1 cellular context compared by ENCODE assay signal in the genomic region with DNA sequence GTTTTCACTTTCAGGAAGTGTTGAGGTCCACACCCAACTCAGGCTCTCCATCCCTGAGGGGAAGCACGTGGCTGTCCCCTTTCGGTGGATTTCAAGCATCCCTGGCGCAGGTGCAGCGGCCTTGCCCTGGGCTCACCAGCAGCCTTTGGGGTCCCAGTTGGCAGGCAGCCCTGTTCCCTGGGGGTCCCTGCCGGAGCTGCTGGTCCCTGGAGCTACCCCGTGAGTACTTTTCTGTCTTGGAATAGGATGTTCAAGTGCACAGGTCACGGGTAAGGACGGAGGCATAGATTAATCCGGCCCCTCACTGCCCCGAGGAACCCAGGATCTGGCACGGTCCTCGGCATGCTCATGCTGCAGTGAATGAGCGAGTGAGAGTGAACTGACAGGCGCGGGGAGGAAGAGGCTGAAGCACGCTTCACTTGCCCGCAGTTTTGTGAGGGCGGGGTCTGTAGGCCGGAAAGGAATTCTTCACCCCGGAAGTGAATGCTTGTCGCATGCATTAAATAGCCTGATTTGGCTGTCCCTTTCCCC.
TF ChIP-seq lines count a peak whose summit lies in the region.

No MANE protein-coding gene starts in this region.

TF ChIP-seq in HepG2, 621 proteins besides CTCF, POLR2A, EP300 and RAD21 (continued from another document):
- TF ChIP-seq, protein P1, sequence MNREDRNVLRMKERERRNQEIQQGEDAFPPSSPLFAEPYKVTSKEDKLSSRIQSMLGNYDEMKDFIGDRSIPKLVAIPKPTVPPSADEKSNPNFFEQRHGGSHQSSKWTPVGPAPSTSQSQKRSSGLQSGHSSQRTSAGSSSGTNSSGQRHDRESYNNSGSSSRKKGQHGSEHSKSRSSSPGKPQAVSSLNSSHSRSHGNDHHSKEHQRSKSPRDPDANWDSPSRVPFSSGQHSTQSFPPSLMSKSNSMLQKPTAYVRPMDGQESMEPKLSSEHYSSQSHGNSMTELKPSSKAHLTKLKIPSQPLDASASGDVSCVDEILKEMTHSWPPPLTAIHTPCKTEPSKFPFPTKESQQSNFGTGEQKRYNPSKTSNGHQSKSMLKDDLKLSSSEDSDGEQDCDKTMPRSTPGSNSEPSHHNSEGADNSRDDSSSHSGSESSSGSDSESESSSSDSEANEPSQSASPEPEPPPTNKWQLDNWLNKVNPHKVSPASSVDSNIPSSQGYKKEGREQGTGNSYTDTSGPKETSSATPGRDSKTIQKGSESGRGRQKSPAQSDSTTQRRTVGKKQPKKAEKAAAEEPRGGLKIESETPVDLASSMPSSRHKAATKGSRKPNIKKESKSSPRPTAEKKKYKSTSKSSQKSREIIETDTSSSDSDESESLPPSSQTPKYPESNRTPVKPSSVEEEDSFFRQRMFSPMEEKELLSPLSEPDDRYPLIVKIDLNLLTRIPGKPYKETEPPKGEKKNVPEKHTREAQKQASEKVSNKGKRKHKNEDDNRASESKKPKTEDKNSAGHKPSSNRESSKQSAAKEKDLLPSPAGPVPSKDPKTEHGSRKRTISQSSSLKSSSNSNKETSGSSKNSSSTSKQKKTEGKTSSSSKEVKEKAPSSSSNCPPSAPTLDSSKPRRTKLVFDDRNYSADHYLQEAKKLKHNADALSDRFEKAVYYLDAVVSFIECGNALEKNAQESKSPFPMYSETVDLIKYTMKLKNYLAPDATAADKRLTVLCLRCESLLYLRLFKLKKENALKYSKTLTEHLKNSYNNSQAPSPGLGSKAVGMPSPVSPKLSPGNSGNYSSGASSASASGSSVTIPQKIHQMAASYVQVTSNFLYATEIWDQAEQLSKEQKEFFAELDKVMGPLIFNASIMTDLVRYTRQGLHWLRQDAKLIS (CRISPR knock-in tag; IDR thresholded peaks at IDR 0.05) = no peak
- TF ChIP-seq FLYWCH1 (CRISPR knock-in tag; IDR thresholded peaks at IDR 0.05) (no peak), RXRB (CRISPR knock-in tag; IDR thresholded peaks at IDR 0.05; ENCODE audit: borderline replicate concordance) (no peak), RELA (CRISPR knock-in tag; IDR thresholded peaks at IDR 0.05) (no peak), NFE2 (CRISPR knock-in tag; IDR thresholded peaks at IDR 0.05) (no peak), TEAD2 (CRISPR knock-in tag; IDR thresholded peaks at IDR 0.05) (no peak), SP5 (CRISPR knock-in tag; IDR thresholded peaks at IDR 0.05; ENCODE audit: borderline replicate concordance, low read depth) (no peak), PTBP1 (IDR thresholded peaks at IDR 0.05; ENCODE audit: low read depth, low read length, poor library complexity, severe bottlenecking) (no peak), NR2C2 (CRISPR knock-in tag; IDR thresholded peaks at IDR 0.05; ENCODE audit: borderline replicate concordance) (no peak), ZNF264 (CRISPR knock-in tag; IDR thresholded peaks at IDR 0.05) (no peak), RBFOX2 (IDR thresholded peaks at IDR 0.05; ENCODE audit: low read depth, low read length) (no peak), SCMH1 (CRISPR knock-in tag; IDR thresholded peaks at IDR 0.05; ENCODE audit: borderline replicate concordance) (no peak)
- TF ChIP-seq, protein P2, sequence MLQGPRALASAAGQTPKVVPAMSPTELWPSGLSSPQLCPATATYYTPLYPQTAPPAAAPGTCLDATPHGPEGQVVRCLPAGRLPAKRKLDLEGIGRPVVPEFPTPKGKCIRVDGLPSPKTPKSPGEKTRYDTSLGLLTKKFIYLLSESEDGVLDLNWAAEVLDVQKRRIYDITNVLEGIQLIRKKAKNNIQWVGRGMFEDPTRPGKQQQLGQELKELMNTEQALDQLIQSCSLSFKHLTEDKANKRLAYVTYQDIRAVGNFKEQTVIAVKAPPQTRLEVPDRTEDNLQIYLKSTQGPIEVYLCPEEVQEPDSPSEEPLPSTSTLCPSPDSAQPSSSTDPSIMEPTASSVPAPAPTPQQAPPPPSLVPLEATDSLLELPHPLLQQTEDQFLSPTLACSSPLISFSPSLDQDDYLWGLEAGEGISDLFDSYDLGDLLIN (CRISPR knock-in tag; IDR thresholded peaks at IDR 0.05; ENCODE audit: borderline replicate concordance) = no peak
- TF ChIP-seq, protein P3, sequence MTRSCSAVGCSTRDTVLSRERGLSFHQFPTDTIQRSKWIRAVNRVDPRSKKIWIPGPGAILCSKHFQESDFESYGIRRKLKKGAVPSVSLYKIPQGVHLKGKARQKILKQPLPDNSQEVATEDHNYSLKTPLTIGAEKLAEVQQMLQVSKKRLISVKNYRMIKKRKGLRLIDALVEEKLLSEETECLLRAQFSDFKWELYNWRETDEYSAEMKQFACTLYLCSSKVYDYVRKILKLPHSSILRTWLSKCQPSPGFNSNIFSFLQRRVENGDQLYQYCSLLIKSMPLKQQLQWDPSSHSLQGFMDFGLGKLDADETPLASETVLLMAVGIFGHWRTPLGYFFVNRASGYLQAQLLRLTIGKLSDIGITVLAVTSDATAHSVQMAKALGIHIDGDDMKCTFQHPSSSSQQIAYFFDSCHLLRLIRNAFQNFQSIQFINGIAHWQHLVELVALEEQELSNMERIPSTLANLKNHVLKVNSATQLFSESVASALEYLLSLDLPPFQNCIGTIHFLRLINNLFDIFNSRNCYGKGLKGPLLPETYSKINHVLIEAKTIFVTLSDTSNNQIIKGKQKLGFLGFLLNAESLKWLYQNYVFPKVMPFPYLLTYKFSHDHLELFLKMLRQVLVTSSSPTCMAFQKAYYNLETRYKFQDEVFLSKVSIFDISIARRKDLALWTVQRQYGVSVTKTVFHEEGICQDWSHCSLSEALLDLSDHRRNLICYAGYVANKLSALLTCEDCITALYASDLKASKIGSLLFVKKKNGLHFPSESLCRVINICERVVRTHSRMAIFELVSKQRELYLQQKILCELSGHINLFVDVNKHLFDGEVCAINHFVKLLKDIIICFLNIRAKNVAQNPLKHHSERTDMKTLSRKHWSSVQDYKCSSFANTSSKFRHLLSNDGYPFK (CRISPR knock-in tag; IDR thresholded peaks at IDR 0.05; ENCODE audit: borderline replicate concordance) = no peak
- TF ChIP-seq, protein P4, sequence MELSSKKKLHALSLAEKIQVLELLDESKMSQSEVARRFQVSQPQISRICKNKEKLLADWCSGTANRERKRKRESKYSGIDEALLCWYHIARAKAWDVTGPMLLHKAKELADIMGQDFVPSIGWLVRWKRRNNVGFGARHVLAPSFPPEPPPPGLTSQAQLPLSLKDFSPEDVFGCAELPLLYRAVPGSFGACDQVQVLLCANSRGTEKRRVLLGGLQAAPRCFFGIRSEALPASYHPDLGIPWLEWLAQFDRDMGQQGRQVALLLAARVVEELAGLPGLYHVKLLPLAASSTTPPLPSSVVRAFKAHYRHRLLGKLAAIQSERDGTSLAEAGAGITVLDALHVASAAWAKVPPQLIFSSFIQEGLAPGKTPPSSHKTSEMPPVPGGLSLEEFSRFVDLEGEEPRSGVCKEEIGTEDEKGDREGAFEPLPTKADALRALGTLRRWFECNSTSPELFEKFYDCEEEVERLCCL (CRISPR knock-in tag; IDR thresholded peaks at IDR 0.05; ENCODE audit: borderline replicate concordance) = no peak
